ENCODE assay signal across 1 cellular context in the genomic region with DNA sequence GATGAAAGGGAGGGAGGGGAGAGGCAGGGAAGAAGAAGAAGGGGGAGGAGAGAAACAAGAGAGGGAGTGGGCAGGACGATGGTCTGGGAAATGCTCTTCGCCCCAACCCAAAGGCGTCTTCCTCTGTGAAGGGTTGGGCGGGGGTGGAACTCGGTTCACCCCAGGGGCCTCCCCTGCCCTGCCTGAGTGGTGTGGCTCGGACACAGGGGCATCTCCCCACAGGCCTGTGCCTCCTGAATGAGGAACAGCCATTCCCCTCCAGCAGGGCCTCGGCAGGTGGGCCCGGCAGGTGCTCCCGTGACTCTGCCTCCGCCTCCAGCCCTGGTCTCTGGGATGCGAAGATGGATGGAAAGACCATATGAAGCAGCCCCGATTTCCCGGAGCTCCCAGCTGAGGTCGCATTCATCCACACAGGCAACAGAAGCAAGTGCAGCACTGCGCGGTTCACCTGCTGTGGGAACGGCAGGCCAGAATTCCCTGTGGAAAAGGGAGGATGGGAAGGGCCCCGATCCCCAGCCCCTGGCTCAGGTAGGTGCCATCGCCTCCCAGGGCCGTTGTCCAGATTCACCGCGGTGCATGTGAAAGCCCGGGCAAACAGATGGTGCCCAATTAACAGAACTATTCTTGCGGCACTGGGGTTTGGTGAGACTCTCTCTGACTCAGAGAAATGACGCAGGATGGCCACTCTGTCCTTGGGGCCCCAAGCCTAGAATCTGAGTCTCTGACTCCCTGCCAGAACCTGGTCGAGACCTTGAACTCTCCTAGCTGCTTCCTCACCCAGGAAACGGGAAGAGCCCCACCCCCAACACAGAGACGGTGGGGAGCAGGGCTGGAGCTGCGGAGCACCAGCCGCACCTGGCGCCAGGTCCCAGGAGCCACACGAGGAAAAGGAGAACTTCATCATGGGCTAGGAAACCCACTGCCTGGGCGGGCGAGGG.
TF ChIP-seq lines count a peak whose summit lies in the region.

No MANE protein-coding gene starts in this region.

TF ChIP-seq in SK-N-SH, 30 proteins besides CTCF, POLR2A, EP300 and RAD21 (continued from another document):
- TF ChIP-seq, protein P1, sequence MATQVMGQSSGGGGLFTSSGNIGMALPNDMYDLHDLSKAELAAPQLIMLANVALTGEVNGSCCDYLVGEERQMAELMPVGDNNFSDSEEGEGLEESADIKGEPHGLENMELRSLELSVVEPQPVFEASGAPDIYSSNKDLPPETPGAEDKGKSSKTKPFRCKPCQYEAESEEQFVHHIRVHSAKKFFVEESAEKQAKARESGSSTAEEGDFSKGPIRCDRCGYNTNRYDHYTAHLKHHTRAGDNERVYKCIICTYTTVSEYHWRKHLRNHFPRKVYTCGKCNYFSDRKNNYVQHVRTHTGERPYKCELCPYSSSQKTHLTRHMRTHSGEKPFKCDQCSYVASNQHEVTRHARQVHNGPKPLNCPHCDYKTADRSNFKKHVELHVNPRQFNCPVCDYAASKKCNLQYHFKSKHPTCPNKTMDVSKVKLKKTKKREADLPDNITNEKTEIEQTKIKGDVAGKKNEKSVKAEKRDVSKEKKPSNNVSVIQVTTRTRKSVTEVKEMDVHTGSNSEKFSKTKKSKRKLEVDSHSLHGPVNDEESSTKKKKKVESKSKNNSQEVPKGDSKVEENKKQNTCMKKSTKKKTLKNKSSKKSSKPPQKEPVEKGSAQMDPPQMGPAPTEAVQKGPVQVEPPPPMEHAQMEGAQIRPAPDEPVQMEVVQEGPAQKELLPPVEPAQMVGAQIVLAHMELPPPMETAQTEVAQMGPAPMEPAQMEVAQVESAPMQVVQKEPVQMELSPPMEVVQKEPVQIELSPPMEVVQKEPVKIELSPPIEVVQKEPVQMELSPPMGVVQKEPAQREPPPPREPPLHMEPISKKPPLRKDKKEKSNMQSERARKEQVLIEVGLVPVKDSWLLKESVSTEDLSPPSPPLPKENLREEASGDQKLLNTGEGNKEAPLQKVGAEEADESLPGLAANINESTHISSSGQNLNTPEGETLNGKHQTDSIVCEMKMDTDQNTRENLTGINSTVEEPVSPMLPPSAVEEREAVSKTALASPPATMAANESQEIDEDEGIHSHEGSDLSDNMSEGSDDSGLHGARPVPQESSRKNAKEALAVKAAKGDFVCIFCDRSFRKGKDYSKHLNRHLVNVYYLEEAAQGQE (IDR thresholded peaks at IDR 0.05; ENCODE audit: low read depth, low read length) = no peak
- TF ChIP-seq JUND (IDR thresholded peaks at IDR 0.05) = no peak
- TF ChIP-seq MXI1 (IDR thresholded peaks at IDR 0.05; ENCODE audit: low read depth, low read length) = no peak
- TF ChIP-seq RFX5 (IDR thresholded peaks at IDR 0.05; ENCODE audit: low read length) = no peak
- no peak for TF ChIP-seq GATA2 (CRISPR knock-in tag; IDR thresholded peaks at IDR 0.05)
- TF ChIP-seq, protein P2, sequence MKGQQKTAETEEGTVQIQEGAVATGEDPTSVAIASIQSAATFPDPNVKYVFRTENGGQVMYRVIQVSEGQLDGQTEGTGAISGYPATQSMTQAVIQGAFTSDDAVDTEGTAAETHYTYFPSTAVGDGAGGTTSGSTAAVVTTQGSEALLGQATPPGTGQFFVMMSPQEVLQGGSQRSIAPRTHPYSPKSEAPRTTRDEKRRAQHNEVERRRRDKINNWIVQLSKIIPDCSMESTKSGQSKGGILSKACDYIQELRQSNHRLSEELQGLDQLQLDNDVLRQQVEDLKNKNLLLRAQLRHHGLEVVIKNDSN (IDR thresholded peaks at IDR 0.05; ENCODE audit: borderline replicate concordance, low read depth) = no peak
- TF ChIP-seq IRF3 (IDR thresholded peaks at IDR 0.05; ENCODE audit: low read depth, low read length) = no peak
